15 cellular contexts compared by ENCODE assay signal in genomic region chr10:118725784-118726507, GRCh38. TPM values are rescaled to one million over a fixed set of nuclear protein-coding genes. Genes with fewer than 3 reads are reported as not detected.
DNase-seq lines count a peak whose midpoint lies in the region; ATAC-seq and TF ChIP-seq lines count a peak whose summit lies in the region.
"Had no signal": no experiment of that assay in that cellular context is flagged by ENCODE, and none has a peak within 500 bp of the region (broad histone marks: within the 10 kb centered on the region; RNA-seq: fewer than 3 reads in every experiment).

No MANE protein-coding gene starts in this region.

- intact Hi-C loops in adrenal gland (cut with DNase I) (no loop called here), left ventricle myocardium superior (cut with micrococcal nuclease) (no loop called here), testis (cut with DNase I; ENCODE audit: low total_unique reads) (no loop called here)

- H3K4me1 ChIP-seq in adrenal gland (replicated peaks in 1 of 2): peaks cover 20 to 54% of the 10 kb centered on the region in 2 donors
- peaks cover 20% of the 10 kb centered on the region for H3K4me1 ChIP-seq in testis

- H3K4me3 ChIP-seq in adrenal gland: no peak overlapping the region
- no peak overlapping the region for H3K4me3 ChIP-seq in testis

- DNase-seq in NCI-H2196 (lab: John Stamatoyannopoulos, UW; ENCODE audit: unreplicated experiment): peak; percentile 10
- DNase-seq in NCI-H2196 treated with DMSO at 0.1 percent for 48 hours (lab: John Stamatoyannopoulos, UW; ENCODE audit: unreplicated experiment): no peak
- DNase-seq in adrenal gland: peak in 2 of 7 donors; percentile 44 to 49
- no peak for DNase-seq in left ventricle myocardium superior
- DNase-seq in testis: peak; percentile 24
- DNase-seq in NCI-H526 treated with DMSO at 0.1 percent for 48 hours (lab: John Stamatoyannopoulos, UW): no peak
- no peak for DNase-seq in GM20000 (ENCODE audit: low spot score)
- no peak for DNase-seq in nucleus accumbens (lab: John Stamatoyannopoulos, UW)
- DNase-seq: ACHN; activated T-cell treated with anti-CD3 and anti-CD28 coated beads, Interleukin-2, amount 50 U/mL, for 4 hours; cortex of kidney; MV-4-11; stimulated activated CD4-positive, alpha-beta T cell treated with anti-CD3 and anti-CD28 coated beads, Interleukin-1b, Interleukin-23, amount 100 ng/mL, for 48 hours; stimulated activated naive CD8-positive, alpha-beta T cell treated with anti-CD3 and anti-CD28 coated beads, Interleukin-15, amount 100 ng/mL, for 72 hours had no signal

- H3K27me3 ChIP-seq in adrenal gland (no peaks in the 10 kb centered on the region), testis (no peaks in the 10 kb centered on the region)

- peak; percentile 69 for ATAC-seq in left ventricle myocardium superior
- ATAC-seq: activated T-cell treated with anti-CD3 and anti-CD28 coated beads, Interleukin-2, amount 50 U/mL, for 4 hours; stimulated activated naive CD8-positive, alpha-beta T cell treated with anti-CD3 and anti-CD28 coated beads, Interleukin-15, amount 100 ng/mL, for 72 hours had no signal

- H3K27ac ChIP-seq in adrenal gland: peak overlapping the region in 3 of 5 donors; percentile 54 to 61 (median 57)
- peak overlapping the region; percentile 50 to 52 for H3K27ac ChIP-seq in testis
- H3K27ac ChIP-seq: HL-60 had no signal

- no peak for TF ChIP-seq CTCF in adrenal gland (IDR thresholded peaks at IDR 0.05)
- TF ChIP-seq CTCF in testis (IDR thresholded peaks at IDR 0.05): no peak
- no peak for TF ChIP-seq CTCF in GM20000 (IDR thresholded peaks at IDR 0.05; ENCODE audit: extremely low read depth, missing control alignments)

- no peaks in the 10 kb centered on the region for H3K9me3 ChIP-seq in adrenal gland (replicated peaks in 1 of 3)
- H3K9me3 ChIP-seq in testis: no peaks in the 10 kb centered on the region

- TF ChIP-seq POLR2A in adrenal gland (IDR thresholded peaks at IDR 0.05) (no peak), testis (IDR thresholded peaks at IDR 0.05) (no peak)

- H3K36me3 ChIP-seq in adrenal gland (replicated peaks in 1 of 2): no peaks in the 10 kb centered on the region
- no peaks in the 10 kb centered on the region for H3K36me3 ChIP-seq in testis (ENCODE audit: low read depth, missing control alignments)

- WGBS in adrenal gland, 4 donors: 23 to 28% (median 26%) methylated on average over 5 of the region's 5 CpGs
- WGBS in testis, 2 donors: 27 to 33% methylated on average over 5 of the region's 5 CpGs

RNA-seq across cellular contexts. Expression of gene CACUL1, which starts 28.8 kb away (rescaled TPM):
- 10 to 100 TPM; 24.2 to 70.0 (median 40.1) TPM for total RNA-seq in adrenal gland
- polyA plus RNA-seq in adrenal gland: 10 to 100 TPM in 2 of 3 donors, 1 to 10 TPM in 1; 6.9 to 24.5 (median 16.9) TPM
- 28.5 TPM for total RNA-seq in left ventricle myocardium superior
- 10 to 100 TPM; 62.6 to 72.0 TPM for total RNA-seq in testis
- 60.1 TPM for polyA plus RNA-seq in testis (ENCODE audit: insufficient read depth, low read depth, low replicate concordance)

Comparison
In these comparisons a context has a peak if more than half of its experiments do, and no peak if none do; other contexts are left out.
1. DNase-seq: peak in NCI-H2196 (single experiment) and testis (single experiment); none in NCI-H2196 treated with DMSO at 0.1 percent for 48 hours (single experiment), left ventricle myocardium superior (single experiment), NCI-H526 treated with DMSO at 0.1 percent for 48 hours (single experiment), GM20000 (single experiment) and nucleus accumbens (0 of 56).